In the genomic region with DNA sequence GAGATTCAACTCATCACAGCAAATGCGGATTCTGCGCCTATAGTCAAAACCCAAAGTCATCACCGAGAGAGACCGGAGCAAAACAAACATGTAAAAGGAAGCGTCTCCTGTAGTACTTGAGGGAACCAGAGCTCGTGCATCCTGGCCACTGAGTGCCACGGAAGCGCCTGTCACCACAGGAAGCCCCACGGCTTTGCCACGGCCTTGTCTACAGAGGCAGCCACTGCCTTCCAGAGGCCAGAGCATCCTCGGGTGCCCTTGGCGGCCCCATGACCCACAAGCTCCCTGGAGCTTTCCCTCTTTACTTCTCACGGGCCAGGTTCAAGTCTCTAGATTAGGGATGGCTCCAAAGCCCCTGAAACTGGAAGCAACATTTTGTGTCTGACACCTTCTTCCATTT, we compare ENCODE assay signal across 24 cellular contexts. TPM values are rescaled to one million over a fixed set of nuclear protein-coding genes. Genes with fewer than 3 reads are reported as not detected.
DNase-seq lines count a peak whose midpoint lies in the region; ATAC-seq, FAIRE-seq and TF ChIP-seq lines count a peak whose summit lies in the region.
"Had no signal": no experiment of that assay in that cellular context is flagged by ENCODE, and none has a peak within 500 bp of the region (broad histone marks: within the 10 kb centered on the region; RNA-seq: fewer than 3 reads in every experiment).

No MANE protein-coding gene starts in this region.

- H3K4me3 ChIP-seq in HepG2 (replicated peaks in 1 of 3; ENCODE audit: insufficient read depth in 1 of 3, low read depth in 2 of 3, low read length in 3 of 3): no peak overlapping the region
- no peak overlapping the region for H3K4me3 ChIP-seq in right lobe of liver
- H3K4me3 ChIP-seq in RWPE2 (ENCODE audit: severe bottlenecking): no peak overlapping the region
- no peak overlapping the region for H3K4me3 ChIP-seq in sigmoid colon
- H3K4me3 ChIP-seq: BLaER1, GM12878, GM23338 had no signal

- TF ChIP-seq EP300 in HepG2 (IDR thresholded peaks at IDR 0.05; ENCODE audit: low read depth in 2 of 2, low read length in 2 of 2) (no peak), HepG2 (CRISPR knock-in tag; IDR thresholded peaks at IDR 0.05; ENCODE audit: borderline replicate concordance) (no peak), sigmoid colon (IDR thresholded peaks at IDR 0.05) (no peak)

- CTCF ChIA-PET in HepG2 (lab: Yijun Ruan, JAX; ENCODE audit: low intra/inter-chr PET ratio, low total read pairs): no interaction called here

- H3K4me3 Mint-ChIP-seq in nephron progenitor cell: no peak overlapping the region
- H3K4me3 Mint-ChIP-seq: B cell; CD4-positive, CD25-positive, alpha-beta regulatory T cell; CD8-positive, alpha-beta T cell; GM23338; H9 had no signal

- no peak overlapping the region for H2AFZ ChIP-seq in HepG2 (ENCODE audit: low read length)
- H2AFZ ChIP-seq: GM23338 had no signal

- no peak for FAIRE-seq in HepG2 (lab: Jason Lieb, UNC)
- FAIRE-seq: A204.1, GM12878, GM19239 had no signal

- H3K36me3 ChIP-seq in HepG2 (replicated peaks in 1 of 2; ENCODE audit: control insufficient read depth in 1 of 2, insufficient read depth in 2 of 2, low read length in 2 of 2) (peaks cover 19 to 46% of the 10 kb centered on the region in 2 experiments), right lobe of liver (peaks cover 0 to 5% (median 0%) of the 10 kb centered on the region in 4 donors), RWPE2 (ENCODE audit: low read depth) (peaks cover 71% of the 10 kb centered on the region), sigmoid colon (peaks cover 0 to 51% (median 6%) of the 10 kb centered on the region in 4 donors)

- H3K27ac ChIP-seq in HepG2 (ENCODE audit: extremely low read length, insufficient read depth, low read length) (no peak overlapping the region), right lobe of liver (no peak overlapping the region), RWPE2 (ENCODE audit: poor library complexity, severe bottlenecking) (no peak overlapping the region), sigmoid colon (no peak overlapping the region)
- H3K27ac ChIP-seq: 22Rv1, C4-2B had no signal

- no peaks in the 10 kb centered on the region for H3K9me3 ChIP-seq in HepG2 (ENCODE audit: low read length)
- H3K9me3 ChIP-seq in right lobe of liver: no peaks in the 10 kb centered on the region
- H3K9me3 ChIP-seq in RWPE2 (ENCODE audit: severe bottlenecking): no peaks in the 10 kb centered on the region
- no peaks in the 10 kb centered on the region for H3K9me3 ChIP-seq in sigmoid colon
- H3K9me3 ChIP-seq: BLaER1, Caco-2 had no signal

- no peak for TF ChIP-seq POLR2A in HepG2 (IDR thresholded peaks at IDR 0.05; ENCODE audit: insufficient read depth in 1 of 2, low read depth in 2 of 2, low read length in 2 of 2)
- TF ChIP-seq POLR2A in right lobe of liver (IDR thresholded peaks at IDR 0.05): no peak
- TF ChIP-seq POLR2A in sigmoid colon (IDR thresholded peaks at IDR 0.05): no peak

- H3K27me3 Mint-ChIP-seq in nephron progenitor cell (ENCODE audit: low read depth, poor library complexity): peaks cover 10% of the 10 kb centered on the region
- H3K27me3 Mint-ChIP-seq: B cell; CD4-positive, CD25-positive, alpha-beta regulatory T cell had no signal

- H3K4me1 Mint-ChIP-seq in nephron progenitor cell: peaks cover 18% of the 10 kb centered on the region

- H3K27me3 ChIP-seq in HepG2 (ENCODE audit: control insufficient read depth in 1 of 2, insufficient read depth in 2 of 2, low read length in 2 of 2): no peaks in the 10 kb centered on the region
- no peaks in the 10 kb centered on the region for H3K27me3 ChIP-seq in right lobe of liver
- H3K27me3 ChIP-seq in RWPE2 (ENCODE audit: insufficient read depth, poor library complexity, severe bottlenecking): no peaks in the 10 kb centered on the region
- H3K27me3 ChIP-seq in sigmoid colon: no peaks in the 10 kb centered on the region
- H3K27me3 ChIP-seq: BLaER1 had no signal

- no peak for ATAC-seq in HepG2
- no peak for ATAC-seq in right lobe of liver
- no peak for ATAC-seq in RWPE2 (ENCODE audit: low read depth)
- ATAC-seq in HG03521 (IDR thresholded peaks at IDR 0.05; ENCODE audit: unreplicated experiment): no peak
- no peak for ATAC-seq in HG03135 (IDR thresholded peaks at IDR 0.05; ENCODE audit: unreplicated experiment)
- ATAC-seq: CD8-positive, alpha-beta T cell; GM12878; GM23338 had no signal

- H3K9ac ChIP-seq in HepG2 (ENCODE audit: insufficient read depth, low read depth, low read length): no peak overlapping the region
- H3K9ac ChIP-seq: BLaER1 had no signal

- no peak for DNase-seq in HepG2 (ENCODE audit: low spot score)
- no peak for DNase-seq in right lobe of liver
- DNase-seq in RWPE2 (ENCODE audit: low spot score): peak; percentile 75
- DNase-seq in nephron progenitor cell: no peak
- DNase-seq in sigmoid colon: peak; percentile 27
- no peak for DNase-seq in NCI-H524 treated with DMSO at 0.1 percent for 48 hours (lab: John Stamatoyannopoulos, UW)
- DNase-seq: Caco-2; CD4-positive, CD25-positive, alpha-beta regulatory T cell; CD8-positive, alpha-beta T cell; DMS153; EL; GDM1; H9 had no signal

- peaks cover 42% of the 10 kb centered on the region for H3K36me3 Mint-ChIP-seq in nephron progenitor cell (ENCODE audit: low read depth)

- no peaks in the 10 kb centered on the region for H4K20me1 ChIP-seq in HepG2 (ENCODE audit: insufficient read depth, low read length)

- H3K4me1 ChIP-seq in HepG2 (ENCODE audit: insufficient read depth, low read length): peaks cover 7% of the 10 kb centered on the region
- no peaks in the 10 kb centered on the region for H3K4me1 ChIP-seq in right lobe of liver
- H3K4me1 ChIP-seq in RWPE2 (ENCODE audit: insufficient read depth, poor library complexity, severe bottlenecking): peaks cover 12% of the 10 kb centered on the region
- no peaks in the 10 kb centered on the region for H3K4me1 ChIP-seq in sigmoid colon
- H3K4me1 ChIP-seq: Caco-2 had no signal

- intact Hi-C loops in HepG2 (cut with micrococcal nuclease; ENCODE audit: unreplicated experiment) (no loop called here), right lobe of liver (cut with DNase I) (no loop called here), sigmoid colon (cut with DNase I) (no loop called here)

- H3K4me2 ChIP-seq in HepG2 (ENCODE audit: low read depth, low read length): no peak overlapping the region
- H3K4me2 ChIP-seq: GM23338 had no signal

- H3K9me3 Mint-ChIP-seq in nephron progenitor cell: no peaks in the 10 kb centered on the region
- H3K9me3 Mint-ChIP-seq: CD8-positive, alpha-beta T cell; GM23338; H9 had no signal

- H3K79me2 ChIP-seq in HepG2 (ENCODE audit: insufficient read depth, low read length): no peaks in the 10 kb centered on the region

- H3K27ac Mint-ChIP-seq in nephron progenitor cell: peak overlapping the region; percentile 70
- H3K27ac Mint-ChIP-seq: B cell; CD4-positive, CD25-positive, alpha-beta regulatory T cell; CD8-positive, alpha-beta T cell; GM23338; H9 had no signal

- no TSS peak for BruUV-seq in HepG2 (replicated peaks; lab: Mats Ljungman, UMichigan)

- no peak for TF ChIP-seq RAD21 in HepG2 (CRISPR knock-in tag; IDR thresholded peaks at IDR 0.05)

- in situ Hi-C loops in HepG2 (cut with HindIII; ENCODE audit: extremely low pct_ligation_motif_present, low pct_unique_long_range_greater_than_20kb): no loop called here

- POLR2A ChIA-PET in HepG2 (lab: Yijun Ruan, JAX): interaction anchor here (0.9 to 1.3 kb wide), 2 partner anchors 22 to 32 kb away, joined by 4 to 5 read pairs; no protein-coding TSS in a partner anchor

- TF ChIP-seq CTCF in HepG2 (CRISPR knock-in tag; IDR thresholded peaks at IDR 0.05): no peak
- TF ChIP-seq CTCF in right lobe of liver (IDR thresholded peaks at IDR 0.05): no peak
- TF ChIP-seq CTCF in RWPE2 (IDR thresholded peaks at IDR 0.05; ENCODE audit: poor library complexity, severe bottlenecking): no peak
- TF ChIP-seq CTCF in nephron progenitor cell (IDR thresholded peaks at IDR 0.05): no peak
- no peak for TF ChIP-seq CTCF in sigmoid colon (IDR thresholded peaks at IDR 0.05)

- WGBS in HepG2 (ENCODE audit: low lambda C conversion rate): 98% methylated on average over 13 of the region's 13 CpGs
- WGBS in right lobe of liver (ENCODE audit: insufficient coverage, low coverage, low lambda C conversion rate, missing lambda C conversion rate): 99% methylated on average over 8 of the region's 13 CpGs
- 96% methylated on average over 13 of the region's 13 CpGs for WGBS in sigmoid colon, 2 donors

RNA-seq across cellular contexts. Expression of gene TCFL5, which starts 7.5 kb away (rescaled TPM):
- 20.0 and 21.1 TPM in 2 replicates for total RNA-seq in HepG2 (2016; rRNA removed; fragmentation: Illumina TruSeq; extraction: Trizol)
- total RNA-seq in HepG2 (2016; cell fraction: cytosol; rRNA removed; fragmentation: Illumina TruSeq; extraction: Trizol; ENCODE audit: low read depth): 13.3 and 17.7 TPM in 2 replicates
- 20.4 and 21.0 TPM in 2 replicates for total RNA-seq in HepG2 (2016; cell fraction: insoluble cytoplasmic fraction; rRNA removed; fragmentation: Illumina TruSeq; extraction: Trizol)
- total RNA-seq in HepG2 (2016; cell fraction: membrane; rRNA removed; fragmentation: Illumina TruSeq; extraction: Trizol): 28.7 and 36.7 TPM in 2 replicates
- 11.4 and 12.6 TPM in 2 replicates for total RNA-seq in HepG2 (2016; cell fraction: nucleus; rRNA removed; fragmentation: Illumina TruSeq; extraction: Trizol)
- 14.2 and 14.8 TPM in 2 replicates for polyA plus RNA-seq in HepG2 (2011; rRNA removed)
- 9.0 and 11.8 TPM in 2 replicates for polyA plus RNA-seq in HepG2 (2011; cell fraction: cytosol; rRNA removed)
- 6.4 and 8.0 TPM in 2 replicates for polyA plus RNA-seq in HepG2 (2011; cell fraction: nucleus; rRNA removed)
- 12.4 and 13.3 TPM in 2 replicates for polyA plus RNA-seq in HepG2 (2012)
- polyA plus RNA-seq in HepG2 (2016; cell fraction: cytosol; fragmentation: Illumina TruSeq; extraction: Trizol; ENCODE audit: low read depth): 13.1 and 14.7 TPM in 2 replicates
- 19.5 and 20.9 TPM in 2 replicates for polyA plus RNA-seq in HepG2 (2016; cell fraction: insoluble cytoplasmic fraction; fragmentation: Illumina TruSeq; extraction: Trizol; ENCODE audit: low read depth)
- 25.6 and 29.7 TPM in 2 replicates for polyA plus RNA-seq in HepG2 (2016; cell fraction: membrane; fragmentation: Illumina TruSeq; extraction: Trizol; ENCODE audit: low read depth)
- 21.4 and 23.1 TPM in 2 replicates for polyA plus RNA-seq in HepG2 (2016; cell fraction: nucleus; fragmentation: Illumina TruSeq; extraction: Trizol; ENCODE audit: insufficient read depth, low read depth)
- polyA minus RNA-seq in HepG2 (2011; rRNA and poly(A)+ RNA removed; ENCODE audit: low replicate concordance): 4.7 and 6.4 TPM in 2 replicates
- 9.9 and 10.2 TPM in 2 replicates for polyA minus RNA-seq in HepG2 (2011; cell fraction: cytosol; rRNA and poly(A)+ RNA removed)
- polyA minus RNA-seq in HepG2 (2011; cell fraction: nucleus; rRNA and poly(A)+ RNA removed): 5.2 and 6.1 TPM in 2 replicates
- 1 to 10 TPM; 2.9 to 5.1 (median 3.9) TPM for total RNA-seq in right lobe of liver
- total RNA-seq in sigmoid colon: 10 to 100 TPM in 2 of 4 donors, 1 to 10 TPM in 2; 8.1 to 16.9 (median 12.1) TPM
- polyA plus RNA-seq in sigmoid colon: 1 to 10 TPM; 2.3 to 7.8 (median 3.8) TPM

RNA-seq across cellular contexts. Expression of gene COL9A3, which starts 37.3 kb away (rescaled TPM):
- total RNA-seq in HepG2 (2016; rRNA removed; fragmentation: Illumina TruSeq; extraction: Trizol) (53.3 and 204 TPM in 2 replicates), right lobe of liver (1 to 10 TPM; 1.5 to 7.6 (median 3.5) TPM), sigmoid colon (10 to 100 TPM in 2 of 4 donors, 1 to 10 TPM in 2; 3.5 to 20.8 (median 10.8) TPM)
- total RNA-seq in HepG2 (2016; cell fraction: cytosol; rRNA removed; fragmentation: Illumina TruSeq; extraction: Trizol; ENCODE audit: low read depth): 13.9 and 15.8 TPM in 2 replicates
- total RNA-seq in HepG2 (2016; cell fraction: insoluble cytoplasmic fraction; rRNA removed; fragmentation: Illumina TruSeq; extraction: Trizol): 48.0 and 215 TPM in 2 replicates
- total RNA-seq in HepG2 (2016; cell fraction: membrane; rRNA removed; fragmentation: Illumina TruSeq; extraction: Trizol): 19.3 and 20.8 TPM in 2 replicates
- total RNA-seq in HepG2 (2016; cell fraction: nucleus; rRNA removed; fragmentation: Illumina TruSeq; extraction: Trizol): 216 and 254 TPM in 2 replicates
- polyA plus RNA-seq in HepG2 (2011; rRNA removed) (155 and 175 TPM in 2 replicates), sigmoid colon (1 to 10 TPM; 1.8 to 5.8 (median 4.4) TPM)
- polyA plus RNA-seq in HepG2 (2011; cell fraction: cytosol; rRNA removed): 84.5 and 113 TPM in 2 replicates
- 1,291 and 1,782 TPM in 2 replicates for polyA plus RNA-seq in HepG2 (2011; cell fraction: nucleus; rRNA removed)
- polyA plus RNA-seq in HepG2 (2012): 79.9 and 172 TPM in 2 replicates
- 9.2 and 9.5 TPM in 2 replicates for polyA plus RNA-seq in HepG2 (2016; cell fraction: cytosol; fragmentation: Illumina TruSeq; extraction: Trizol; ENCODE audit: low read depth)
- polyA plus RNA-seq in HepG2 (2016; cell fraction: insoluble cytoplasmic fraction; fragmentation: Illumina TruSeq; extraction: Trizol; ENCODE audit: low read depth): 55.1 and 66.2 TPM in 2 replicates
- polyA plus RNA-seq in HepG2 (2016; cell fraction: membrane; fragmentation: Illumina TruSeq; extraction: Trizol; ENCODE audit: low read depth): 17.0 and 20.1 TPM in 2 replicates
- polyA plus RNA-seq in HepG2 (2016; cell fraction: nucleus; fragmentation: Illumina TruSeq; extraction: Trizol; ENCODE audit: insufficient read depth, low read depth): 637 and 662 TPM in 2 replicates
- 5.1 and 12.2 TPM in 2 replicates for polyA minus RNA-seq in HepG2 (2011; rRNA and poly(A)+ RNA removed; ENCODE audit: low replicate concordance)
- 23.0 and 25.3 TPM in 2 replicates for polyA minus RNA-seq in HepG2 (2011; cell fraction: cytosol; rRNA and poly(A)+ RNA removed)
- polyA minus RNA-seq in HepG2 (2011; cell fraction: nucleus; rRNA and poly(A)+ RNA removed): 56.8 and 67.0 TPM in 2 replicates
- total RNA-seq: CD4-positive, CD25-positive, alpha-beta regulatory T cell; CD8-positive, alpha-beta T cell; H4 had no signal
- polyA plus RNA-seq: CD4-positive, CD25-positive, alpha-beta regulatory T cell had no signal

RNA-seq across cellular contexts. Expression of gene OGFR, which starts 49.5 kb away (rescaled TPM):
- 68.3 and 81.8 TPM in 2 replicates for total RNA-seq in HepG2 (2016; rRNA removed; fragmentation: Illumina TruSeq; extraction: Trizol)
- total RNA-seq in HepG2 (2016; cell fraction: cytosol; rRNA removed; fragmentation: Illumina TruSeq; extraction: Trizol; ENCODE audit: low read depth): 6.3 and 8.7 TPM in 2 replicates
- 58.8 and 84.2 TPM in 2 replicates for total RNA-seq in HepG2 (2016; cell fraction: insoluble cytoplasmic fraction; rRNA removed; fragmentation: Illumina TruSeq; extraction: Trizol)
- total RNA-seq in HepG2 (2016; cell fraction: membrane; rRNA removed; fragmentation: Illumina TruSeq; extraction: Trizol): 20.8 and 24.4 TPM in 2 replicates
- 33.8 and 41.3 TPM in 2 replicates for total RNA-seq in HepG2 (2016; cell fraction: nucleus; rRNA removed; fragmentation: Illumina TruSeq; extraction: Trizol)
- polyA plus RNA-seq in HepG2 (2011; rRNA removed): 47.7 and 62.2 TPM in 2 replicates
- polyA plus RNA-seq in HepG2 (2011; cell fraction: cytosol; rRNA removed): 58.6 and 82.5 TPM in 2 replicates
- polyA plus RNA-seq in HepG2 (2011; cell fraction: nucleus; rRNA removed): 105 and 121 TPM in 2 replicates
- polyA plus RNA-seq in HepG2 (2012): 34.0 and 38.1 TPM in 2 replicates
- polyA plus RNA-seq in HepG2 (2016; cell fraction: cytosol; fragmentation: Illumina TruSeq; extraction: Trizol; ENCODE audit: low read depth): 4.2 and 4.7 TPM in 2 replicates
- polyA plus RNA-seq in HepG2 (2016; cell fraction: insoluble cytoplasmic fraction; fragmentation: Illumina TruSeq; extraction: Trizol; ENCODE audit: low read depth): 68.1 and 77.5 TPM in 2 replicates
- polyA plus RNA-seq in HepG2 (2016; cell fraction: membrane; fragmentation: Illumina TruSeq; extraction: Trizol; ENCODE audit: low read depth): 11.5 and 14.2 TPM in 2 replicates
- 103 and 104 TPM in 2 replicates for polyA plus RNA-seq in HepG2 (2016; cell fraction: nucleus; fragmentation: Illumina TruSeq; extraction: Trizol; ENCODE audit: insufficient read depth, low read depth)
- 38.5 and 45.1 TPM in 2 replicates for polyA minus RNA-seq in HepG2 (2011; rRNA and poly(A)+ RNA removed; ENCODE audit: low replicate concordance)
- polyA minus RNA-seq in HepG2 (2011; cell fraction: cytosol; rRNA and poly(A)+ RNA removed): 39.4 and 42.5 TPM in 2 replicates
- polyA minus RNA-seq in HepG2 (2011; cell fraction: nucleus; rRNA and poly(A)+ RNA removed): 15.1 and 20.0 TPM in 2 replicates
- total RNA-seq in right lobe of liver: 10 to 100 TPM; 40.7 to 48.1 (median 47.0) TPM
- total RNA-seq in sigmoid colon: 10 to 100 TPM; 44.7 to 61.5 (median 48.6) TPM
- 10 to 100 TPM; 22.2 to 64.8 (median 43.7) TPM for polyA plus RNA-seq in sigmoid colon

RNA-seq across cellular contexts. Expression of gene MRGBP, which starts 57.8 kb away (rescaled TPM):
- total RNA-seq in HepG2 (2016; rRNA removed; fragmentation: Illumina TruSeq; extraction: Trizol) (34.8 and 35.9 TPM in 2 replicates), right lobe of liver (1 to 10 TPM; 3.3 to 8.0 (median 5.3) TPM), sigmoid colon (10 to 100 TPM in 3 of 4 donors, 1 to 10 TPM in 1; 7.1 to 16.0 (median 12.4) TPM)
- total RNA-seq in HepG2 (2016; cell fraction: cytosol; rRNA removed; fragmentation: Illumina TruSeq; extraction: Trizol; ENCODE audit: low read depth): 79.0 and 80.7 TPM in 2 replicates
- 31.8 and 38.7 TPM in 2 replicates for total RNA-seq in HepG2 (2016; cell fraction: insoluble cytoplasmic fraction; rRNA removed; fragmentation: Illumina TruSeq; extraction: Trizol)
- 96.7 and 98.0 TPM in 2 replicates for total RNA-seq in HepG2 (2016; cell fraction: membrane; rRNA removed; fragmentation: Illumina TruSeq; extraction: Trizol)
- 17.0 and 18.5 TPM in 2 replicates for total RNA-seq in HepG2 (2016; cell fraction: nucleus; rRNA removed; fragmentation: Illumina TruSeq; extraction: Trizol)
- polyA plus RNA-seq in HepG2 (2011; rRNA removed) (31.6 and 34.2 TPM in 2 replicates), sigmoid colon (10 to 100 TPM in 2 of 3 donors, 1 to 10 TPM in 1; 8.1 to 11.2 (median 10.2) TPM)
- polyA plus RNA-seq in HepG2 (2011; cell fraction: cytosol; rRNA removed): 30.7 and 37.2 TPM in 2 replicates
- polyA plus RNA-seq in HepG2 (2011; cell fraction: nucleus; rRNA removed): 29.7 and 36.4 TPM in 2 replicates
- polyA plus RNA-seq in HepG2 (2012): 21.6 and 23.1 TPM in 2 replicates
- polyA plus RNA-seq in HepG2 (2016; cell fraction: cytosol; fragmentation: Illumina TruSeq; extraction: Trizol; ENCODE audit: low read depth): 88.5 and 96.5 TPM in 2 replicates
- polyA plus RNA-seq in HepG2 (2016; cell fraction: insoluble cytoplasmic fraction; fragmentation: Illumina TruSeq; extraction: Trizol; ENCODE audit: low read depth): 34.9 and 39.2 TPM in 2 replicates
- polyA plus RNA-seq in HepG2 (2016; cell fraction: membrane; fragmentation: Illumina TruSeq; extraction: Trizol; ENCODE audit: low read depth): 88.7 and 90.6 TPM in 2 replicates
- 40.3 and 42.7 TPM in 2 replicates for polyA plus RNA-seq in HepG2 (2016; cell fraction: nucleus; fragmentation: Illumina TruSeq; extraction: Trizol; ENCODE audit: insufficient read depth, low read depth)
- 21.2 and 36.8 TPM in 2 replicates for polyA minus RNA-seq in HepG2 (2011; rRNA and poly(A)+ RNA removed; ENCODE audit: low replicate concordance)
- polyA minus RNA-seq in HepG2 (2011; cell fraction: cytosol; rRNA and poly(A)+ RNA removed): 12.7 and 13.0 TPM in 2 replicates
- polyA minus RNA-seq in HepG2 (2011; cell fraction: nucleus; rRNA and poly(A)+ RNA removed): 10.2 and 10.9 TPM in 2 replicates

Comparison
In these comparisons a context has a peak if more than half of its experiments do, and no peak if none do; other contexts are left out.
1. DNase-seq: peak in RWPE2 (single experiment) and sigmoid colon (single experiment); none in HepG2 (single experiment), right lobe of liver (0 of 3), nephron progenitor cell (single experiment) and NCI-H524 treated with DMSO at 0.1 percent for 48 hours (single experiment).